Comparison of ENCODE assay signal across 18 cellular contexts in the genomic region with DNA sequence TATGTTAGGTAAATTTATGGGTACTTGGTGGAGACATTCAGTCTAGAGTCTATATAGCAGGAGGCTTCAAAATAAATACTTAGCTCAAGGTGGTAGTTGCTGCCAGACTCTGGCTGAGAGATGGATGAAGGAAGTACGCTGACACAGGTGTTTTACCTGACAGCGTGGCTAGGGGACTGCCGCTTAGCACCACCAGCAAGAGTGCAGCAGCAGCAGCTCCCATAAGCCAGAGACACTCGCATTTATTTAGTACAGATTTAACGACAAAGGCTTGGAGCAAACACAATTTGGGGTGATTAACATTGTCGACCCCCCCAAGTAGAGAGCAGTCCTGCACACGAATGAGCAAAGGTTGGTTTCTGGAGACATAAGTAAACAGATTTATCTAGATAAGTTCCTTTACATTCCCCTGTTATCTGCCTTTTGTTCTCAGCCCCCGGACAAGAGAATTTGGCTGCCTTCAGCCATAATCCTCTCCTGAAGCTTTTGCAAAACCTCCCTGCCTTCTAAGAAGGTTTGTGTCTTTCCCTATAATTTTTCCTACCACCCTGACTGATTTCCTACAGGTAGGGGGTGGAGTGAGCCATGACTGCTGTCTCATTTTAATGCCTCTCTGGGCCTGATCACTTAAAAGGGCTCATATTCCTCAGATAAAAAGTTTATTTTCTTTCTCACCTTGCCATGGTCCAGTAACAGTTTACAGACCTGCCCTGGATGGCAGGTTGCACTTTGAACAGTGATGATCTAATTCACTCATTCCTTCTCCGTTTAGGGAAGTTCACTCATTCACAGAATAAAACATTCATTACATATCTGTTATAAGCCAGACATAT.
A peak's percentile ranks its signal among the peaks of the same experiment; 100 is the strongest.
DNase-seq lines count a peak whose midpoint lies in the region; ATAC-seq and TF ChIP-seq lines count a peak whose summit lies in the region.
"Had no signal": no experiment of that assay in that cellular context is flagged by ENCODE, and none has a peak within 500 bp of the region (broad histone marks: within the 10 kb centered on the region; RNA-seq: fewer than 3 reads in every experiment).

No MANE protein-coding gene starts in this region.

- H3K79me2 ChIP-seq in HCT116 (ENCODE audit: insufficient read depth, low read length), result no peaks in the 10 kb centered on the region

- POLR2A ChIA-PET in CD4-positive, alpha-beta memory T cell (lab: Charles Lee; ENCODE audit: partially characterized antibody), result interaction anchor here (0.6 kb wide), 1 partner anchor 51 kb away, joined by 3 read pairs; no protein-coding TSS in a partner anchor
- POLR2A ChIA-PET in HCT116 (lab: Charles Lee), result no interaction called here

- no peak for TF ChIP-seq RAD21 in HCT116 (IDR thresholded peaks at IDR 0.05; ENCODE audit: low read depth)

- H3K9ac ChIP-seq in HCT116 (ENCODE audit: low read length), result no peak overlapping the region

- no peak overlapping the region for H3K4me3 Mint-ChIP-seq in CD4-positive, alpha-beta memory T cell
- H3K4me3 Mint-ChIP-seq in activated naive CD8-positive, alpha-beta T cell, result peak overlapping the region; percentile 53
- H3K4me3 Mint-ChIP-seq: activated CD4-positive, alpha-beta T cell treated with anti-CD3 and anti-CD28 coated beads, Interleukin-2, amount 10 ng/mL, durations not matched to agents 7 days and 5 days; nephron had no signal

- no peaks in the 10 kb centered on the region for H3K9me3 Mint-ChIP-seq in CD4-positive, alpha-beta memory T cell
- H3K9me3 Mint-ChIP-seq in activated naive CD8-positive, alpha-beta T cell (ENCODE audit: low read depth), result no peaks in the 10 kb centered on the region
- H3K9me3 Mint-ChIP-seq: nephron had no signal

- H3K27ac Mint-ChIP-seq in CD4-positive, alpha-beta memory T cell, result peak overlapping the region in 5 of 7 donors; percentile 6 to 60 (median 22)
- H3K27ac Mint-ChIP-seq in activated naive CD8-positive, alpha-beta T cell, result peak overlapping the region; percentile 88
- H3K27ac Mint-ChIP-seq: activated CD4-positive, alpha-beta T cell treated with anti-CD3 and anti-CD28 coated beads, Interleukin-2, amount 10 ng/mL, durations not matched to agents 7 days and 5 days; activated naive CD4-positive, alpha-beta T cell treated with anti-CD3 and anti-CD28 coated beads, Interleukin-2, amount 50 U/mL, for 72 hours had no signal

- H3K27me3 ChIP-seq in CD4-positive, alpha-beta memory T cell (ENCODE audit: insufficient read depth, low read length), result no peaks in the 10 kb centered on the region
- no peaks in the 10 kb centered on the region for H3K27me3 ChIP-seq in HCT116 (ENCODE audit: insufficient read depth, low read length)
- H3K27me3 ChIP-seq: breast epithelium, thyroid gland had no signal

- peak; percentile 37; the same call in 1 of the 2 replicates for ATAC-seq in HCT116
- no peak for ATAC-seq in SK-N-SH treated with all-trans-retinoic acid at 6 μM for 48 hours

- H3K36me3 ChIP-seq in CD4-positive, alpha-beta memory T cell (ENCODE audit: insufficient read depth, low read length), result no peaks in the 10 kb centered on the region
- H3K36me3 ChIP-seq in HCT116 (ENCODE audit: control insufficient read depth in 1 of 2, insufficient read depth in 2 of 2, low read length in 2 of 2) (no peaks in the 10 kb centered on the region), mesodermal cell (ENCODE audit: control insufficient read depth, insufficient read depth, low read length) (no peaks in the 10 kb centered on the region)
- H3K36me3 ChIP-seq: breast epithelium, thyroid gland had no signal

- no peak for TF ChIP-seq CTCF in HCT116 (IDR thresholded peaks at IDR 0.05 in 2 of 3, conservative IDR thresholded peaks at IDR 0.05 in 1 of 3; ENCODE audit: borderline replicate concordance in 1 of 3, insufficient read depth in 1 of 3, low read depth in 2 of 3, low read length in 2 of 3)

- H2AFZ ChIP-seq in HCT116 (ENCODE audit: low read depth, low read length, poor library complexity, severe bottlenecking), result peak overlapping the region; percentile 71

- peaks cover 48% of the 10 kb centered on the region for H3K4me1 ChIP-seq in CD4-positive, alpha-beta memory T cell (ENCODE audit: insufficient read depth, low read length)
- H3K4me1 ChIP-seq in HCT116 (ENCODE audit: control insufficient read depth in 1 of 2, insufficient read depth in 2 of 2, low read length in 2 of 2) (peaks cover 6 to 31% of the 10 kb centered on the region in 2 experiments), mesodermal cell (ENCODE audit: control insufficient read depth, insufficient read depth, low read length, poor library complexity, severe bottlenecking) (peaks cover 35% of the 10 kb centered on the region)
- H3K4me1 ChIP-seq: breast epithelium, thyroid gland had no signal

- H4K20me1 ChIP-seq in HCT116 (ENCODE audit: insufficient read depth), result no peaks in the 10 kb centered on the region

- TF ChIP-seq POLR2A in HCT116 (IDR thresholded peaks at IDR 0.05; ENCODE audit: borderline replicate concordance, extremely low read depth, insufficient read depth, insufficient read length), result no peak

- no peaks in the 10 kb centered on the region for H3K27me3 Mint-ChIP-seq in CD4-positive, alpha-beta memory T cell
- H3K27me3 Mint-ChIP-seq in activated naive CD8-positive, alpha-beta T cell, result no peaks in the 10 kb centered on the region
- H3K27me3 Mint-ChIP-seq: activated CD4-positive, alpha-beta T cell treated with anti-CD3 and anti-CD28 coated beads, Interleukin-2, amount 10 ng/mL, durations not matched to agents 7 days and 5 days had no signal

- DNase-seq in CD4-positive, alpha-beta memory T cell, result no peak
- DNase-seq in HCT116 (ENCODE audit: low read depth, low spot score), result no peak
- no peak for DNase-seq in central memory CD4-positive, alpha-beta T cell
- no peak for DNase-seq in NCI-H2107 treated with DMSO at 0.1 percent for 48 hours (lab: John Stamatoyannopoulos, UW; ENCODE audit: unreplicated experiment)
- no peak for DNase-seq in NCI-H748 (lab: John Stamatoyannopoulos, UW; ENCODE audit: unreplicated experiment)
- DNase-seq: activated CD4-positive, alpha-beta T cell treated with anti-CD3 and anti-CD28 coated beads, Interleukin-2, amount 10 ng/mL, durations not matched to agents 7 days and 5 days; COR-L47; NCI-H1092 treated with DMSO at 0.1 percent for 48 hours; NCI-H2081 treated with DMSO at 0.1 percent for 48 hours; NCI-H82; stimulated activated naive CD4-positive, alpha-beta T cell treated with Interleukin-2 at 50 U/mL for 16 hours; thyroid gland had no signal

- H3K9me2 ChIP-seq in HCT116 (ENCODE audit: insufficient read depth), result no peaks in the 10 kb centered on the region

- no peaks in the 10 kb centered on the region for H3K36me3 Mint-ChIP-seq in CD4-positive, alpha-beta memory T cell
- H3K36me3 Mint-ChIP-seq in activated naive CD8-positive, alpha-beta T cell, result no peaks in the 10 kb centered on the region

- CTCF ChIA-PET in CD4-positive, alpha-beta memory T cell (lab: Charles Lee; ENCODE audit: partially characterized antibody), result no interaction called here
- CTCF ChIA-PET in HCT116 (lab: Charles Lee), result no interaction called here

- RAD21 ChIA-PET in HCT116 (lab: Charles Lee; ENCODE audit: low non-redundant PET in 1 of 2, low total read pairs in 2 of 2, uncharacterized antibody in 2 of 2, unreplicated experiment in 2 of 2), result no interaction called here

- intact Hi-C loops in CD4-positive, alpha-beta memory T cell (cut with micrococcal nuclease), result no loop called here
- intact Hi-C loops in HCT116 (cut with micrococcal nuclease), result no loop called here

- H3K9me3 ChIP-seq in CD4-positive, alpha-beta memory T cell (ENCODE audit: control insufficient read depth in 1 of 2, low read length in 2 of 2), result no peaks in the 10 kb centered on the region
- no peaks in the 10 kb centered on the region for H3K9me3 ChIP-seq in HCT116 (ENCODE audit: control insufficient read depth in 1 of 2, insufficient read depth in 1 of 2, low read depth in 1 of 2, low read length in 2 of 2)
- no peaks in the 10 kb centered on the region for H3K9me3 ChIP-seq in mesodermal cell (ENCODE audit: control insufficient read depth, low read length)
- H3K9me3 ChIP-seq: breast epithelium, thyroid gland had no signal

- H3K4me3 ChIP-seq in CD4-positive, alpha-beta memory T cell (ENCODE audit: low read length in 2 of 2), result no peak overlapping the region
- H3K4me3 ChIP-seq in HCT116 (replicated peaks in 1 of 2; ENCODE audit: low read depth in 1 of 2, low read length in 2 of 2) (no peak overlapping the region), mesodermal cell (ENCODE audit: extremely low read depth, insufficient read depth, low read length, poor library complexity, severe bottlenecking) (no peak overlapping the region)
- H3K4me3 ChIP-seq: breast epithelium, thyroid gland had no signal

- no peak overlapping the region for H3K27ac ChIP-seq in CD4-positive, alpha-beta memory T cell (ENCODE audit: low read depth, low read length)
- no peak overlapping the region for H3K27ac ChIP-seq in HCT116 (ENCODE audit: low read depth, low read length)
- H3K27ac ChIP-seq in mesodermal cell (ENCODE audit: low read depth, low read length, severe bottlenecking), result peak overlapping the region; percentile 8
- H3K27ac ChIP-seq: breast epithelium, thyroid gland had no signal

- H3K4me1 Mint-ChIP-seq in CD4-positive, alpha-beta memory T cell, result peaks cover 28 to 74% (median 52%) of the 10 kb centered on the region in 4 donors
- H3K4me1 Mint-ChIP-seq in activated naive CD8-positive, alpha-beta T cell (ENCODE audit: low read depth), result peaks cover 86% of the 10 kb centered on the region

- WGBS in mesodermal cell (ENCODE audit: insufficient coverage in 2 of 2), 2 experiments, result 92 to 95% methylated on average over 6 to 7 of the region's 9 CpGs

- no TSS peak for BruUV-seq in HCT116 (replicated peaks; lab: Mats Ljungman, UMichigan)

- no peak overlapping the region for H3K4me2 ChIP-seq in HCT116 (ENCODE audit: low read length)

TF ChIP-seq in HCT116, 20 proteins besides CTCF, POLR2A, EP300 and RAD21 (continues in another document):
- TF ChIP-seq, protein P1, sequence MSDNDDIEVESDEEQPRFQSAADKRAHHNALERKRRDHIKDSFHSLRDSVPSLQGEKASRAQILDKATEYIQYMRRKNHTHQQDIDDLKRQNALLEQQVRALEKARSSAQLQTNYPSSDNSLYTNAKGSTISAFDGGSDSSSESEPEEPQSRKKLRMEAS (IDR thresholded peaks at IDR 0.05), result no peak
- TF ChIP-seq POLR2AphosphoS5 (IDR thresholded peaks at IDR 0.05; ENCODE audit: low read depth, low read length) (no peak), SIN3A (IDR thresholded peaks at IDR 0.05; ENCODE audit: low read depth) (no peak), TCF7L2 (IDR thresholded peaks at IDR 0.05; ENCODE audit: borderline replicate concordance, extremely low read depth, insufficient read depth, insufficient read length) (no peak), JUND (IDR thresholded peaks at IDR 0.05) (no peak)

TF ChIP-seq in SK-N-SH treated with all-trans-retinoic acid at 6 μM for 48 hours, 23 proteins besides CTCF, POLR2A, EP300 and RAD21 (continues in another document):
- no peak for TF ChIP-seq ARNTL (CRISPR knock-in tag; IDR thresholded peaks at IDR 0.05; ENCODE audit: borderline replicate concordance, low read depth)
- TF ChIP-seq SNAI2 (CRISPR knock-in tag; IDR thresholded peaks at IDR 0.05), result no peak
- no peak for TF ChIP-seq ZNF8 (CRISPR knock-in tag; IDR thresholded peaks at IDR 0.05)
